ENCODE assay signal across 7 cellular contexts in the genomic region with DNA sequence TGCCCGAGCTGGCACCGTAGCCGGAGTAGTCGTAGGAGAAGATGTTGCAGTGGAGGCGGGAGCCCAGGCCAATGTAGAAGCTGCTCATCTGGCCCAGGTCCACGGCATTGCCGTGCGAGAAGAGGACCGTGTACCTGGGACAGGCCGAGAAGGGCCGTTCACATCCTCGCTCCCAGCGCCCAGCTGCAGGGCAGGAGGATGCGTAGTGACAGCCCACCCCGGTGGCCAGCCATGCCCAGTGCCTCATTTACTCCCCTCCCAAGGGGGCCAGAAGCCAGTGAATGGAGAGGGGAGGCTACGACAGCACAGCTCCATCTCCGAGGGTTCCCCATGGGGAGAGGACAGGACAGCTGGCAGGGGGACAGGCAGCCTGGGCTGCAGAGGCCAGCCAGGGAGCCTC. TPM values are rescaled to one million over a fixed set of nuclear protein-coding genes. Genes with fewer than 3 reads are reported as not detected.
DNase-seq lines count a peak whose midpoint lies in the region; TF ChIP-seq lines count a peak whose summit lies in the region.
"Not testable (repeated sequence)": the region's sequence is repeated elsewhere in the genome, so short reads cannot be mapped to it uniquely, and the experiment has no call there.

No MANE protein-coding gene starts in this region.

- peaks cover 0 to 11% of the 10 kb centered on the region in 2 donors for H3K27me3 Mint-ChIP-seq in CD8-positive, alpha-beta memory T cell
- H3K27me3 Mint-ChIP-seq in activated CD4-positive, alpha-beta memory T cell treated with anti-CD3 and anti-CD28 coated beads, Interleukin-2, amount 10 ng/mL, durations not matched to agents 7 days and 5 days; activated naive CD8-positive, alpha-beta T cell treated with anti-CD3 and anti-CD28 coated beads for 36 hours; neural crest cell (ENCODE audit: low read depth): not testable (repeated sequence)
- peaks cover 43 to 52% (median 44%) of the 10 kb centered on the region in 3 donors for H3K27me3 Mint-ChIP-seq in immature natural killer cell (ENCODE audit: low read depth in 3 of 3)

- peak overlapping the region in 4 of 8 donors; percentile 7 to 80 (median 48) for H3K27ac Mint-ChIP-seq in CD8-positive, alpha-beta memory T cell
- H3K27ac Mint-ChIP-seq in activated CD4-positive, alpha-beta memory T cell treated with anti-CD3 and anti-CD28 coated beads, Interleukin-2, amount 10 ng/mL, durations not matched to agents 7 days and 5 days = peak overlapping the region; percentile 35
- not testable (repeated sequence) for H3K27ac Mint-ChIP-seq in activated naive CD8-positive, alpha-beta T cell treated with anti-CD3 and anti-CD28 coated beads for 36 hours; neural crest cell (ENCODE audit: unreplicated experiment)
- H3K27ac Mint-ChIP-seq in immature natural killer cell = peak overlapping the region; percentile 44 to 84 (median 76)

- not testable (repeated sequence) for H3K27ac ChIP-seq in CD8-positive, alpha-beta memory T cell (ENCODE audit: low read depth, low read length)
- peak overlapping the region; percentile 37 for H3K27ac ChIP-seq in effector memory CD4-positive, alpha-beta T cell (ENCODE audit: insufficient read depth, low read length, poor library complexity, severe bottlenecking)
- H3K27ac ChIP-seq in thymus (ENCODE audit: low read depth) = peak overlapping the region; percentile 31

- WGBS in thymus = 97% methylated on average over 15 of the region's 17 CpGs

- H3K27me3 ChIP-seq in CD8-positive, alpha-beta memory T cell (ENCODE audit: insufficient read depth, low read length, poor library complexity, severe bottlenecking); effector memory CD4-positive, alpha-beta T cell (replicated peaks; ENCODE audit: control insufficient read depth, insufficient read depth, low read length, poor library complexity, severe bottlenecking); thymus (ENCODE audit: control insufficient read depth, insufficient read depth): not testable (repeated sequence)

- TF ChIP-seq CTCF in neural crest cell (conservative IDR thresholded peaks at IDR 0.05) = not testable (repeated sequence)

- H3K4me1 ChIP-seq in CD8-positive, alpha-beta memory T cell (ENCODE audit: insufficient read depth, low read length) = peaks cover 35% of the 10 kb centered on the region
- peaks cover 42% of the 10 kb centered on the region for H3K4me1 ChIP-seq in effector memory CD4-positive, alpha-beta T cell (ENCODE audit: control insufficient read depth, insufficient read depth, low read length, poor library complexity, severe bottlenecking)
- peaks cover 27% of the 10 kb centered on the region for H3K4me1 ChIP-seq in thymus (ENCODE audit: control insufficient read depth, insufficient read depth, low read length)

- CTCF ChIA-PET in CD8-positive, alpha-beta memory T cell (lab: Charles Lee); activated CD4-positive, alpha-beta memory T cell treated with anti-CD3 and anti-CD28 coated beads, Interleukin-2, amount 10 ng/mL, durations not matched to agents 7 days and 5 days (lab: Charles Lee): not testable (repeated sequence)

- not testable (repeated sequence) for H3K4me3 ChIP-seq in CD8-positive, alpha-beta memory T cell (ENCODE audit: low read length); effector memory CD4-positive, alpha-beta T cell (ENCODE audit: insufficient read depth, low read depth, low read length, poor library complexity, severe bottlenecking); thymus (ENCODE audit: low read length)

- peaks cover 35 to 54% (median 38%) of the 10 kb centered on the region in 3 donors for H3K4me1 Mint-ChIP-seq in CD8-positive, alpha-beta memory T cell
- peaks cover 35% of the 10 kb centered on the region for H3K4me1 Mint-ChIP-seq in activated CD4-positive, alpha-beta memory T cell treated with anti-CD3 and anti-CD28 coated beads, Interleukin-2, amount 10 ng/mL, durations not matched to agents 7 days and 5 days
- H3K4me1 Mint-ChIP-seq in activated naive CD8-positive, alpha-beta T cell treated with anti-CD3 and anti-CD28 coated beads for 36 hours = peaks cover 25% of the 10 kb centered on the region
- H3K4me1 Mint-ChIP-seq in immature natural killer cell = peaks cover 38 to 50% of the 10 kb centered on the region in 2 donors
- peaks cover 39% of the 10 kb centered on the region for H3K4me1 Mint-ChIP-seq in neural crest cell

- not testable (repeated sequence) for H3K9me3 Mint-ChIP-seq in CD8-positive, alpha-beta memory T cell; activated CD4-positive, alpha-beta memory T cell treated with anti-CD3 and anti-CD28 coated beads, Interleukin-2, amount 10 ng/mL, durations not matched to agents 7 days and 5 days; activated naive CD8-positive, alpha-beta T cell treated with anti-CD3 and anti-CD28 coated beads for 36 hours; immature natural killer cell; neural crest cell

- POLR2A ChIA-PET in CD8-positive, alpha-beta memory T cell (lab: Charles Lee) = interaction anchor here (0.6 kb wide), 1 partner anchor 18 kb away, joined by 7 read pairs; no protein-coding TSS in a partner anchor
- POLR2A ChIA-PET in activated CD4-positive, alpha-beta memory T cell treated with anti-CD3 and anti-CD28 coated beads, Interleukin-2, amount 10 ng/mL, durations not matched to agents 7 days and 5 days (lab: Charles Lee) = not testable (repeated sequence)

- peak overlapping the region in 5 of 7 donors; percentile 12 to 73 (median 38) for H3K4me3 Mint-ChIP-seq in CD8-positive, alpha-beta memory T cell
- H3K4me3 Mint-ChIP-seq in activated CD4-positive, alpha-beta memory T cell treated with anti-CD3 and anti-CD28 coated beads, Interleukin-2, amount 10 ng/mL, durations not matched to agents 7 days and 5 days = not testable (repeated sequence)
- peak overlapping the region; percentile 29 for H3K4me3 Mint-ChIP-seq in activated naive CD8-positive, alpha-beta T cell treated with anti-CD3 and anti-CD28 coated beads for 36 hours
- peak overlapping the region; percentile 35 to 66 (median 57) for H3K4me3 Mint-ChIP-seq in immature natural killer cell
- peak overlapping the region; percentile 19 for H3K4me3 Mint-ChIP-seq in neural crest cell

- H3K9me3 ChIP-seq in CD8-positive, alpha-beta memory T cell (ENCODE audit: low read length); effector memory CD4-positive, alpha-beta T cell (ENCODE audit: control insufficient read depth, low read length); thymus (ENCODE audit: control insufficient read depth): not testable (repeated sequence)

- not testable (repeated sequence) for DNase-seq in CD8-positive, alpha-beta memory T cell; activated CD4-positive, alpha-beta memory T cell treated with anti-CD3 and anti-CD28 coated beads, Interleukin-2, amount 10 ng/mL, durations not matched to agents 7 days and 5 days; activated naive CD8-positive, alpha-beta T cell treated with anti-CD3 and anti-CD28 coated beads for 36 hours; effector memory CD4-positive, alpha-beta T cell; immature natural killer cell; neural crest cell (ENCODE audit: low read depth, low spot score)

- H3K36me3 Mint-ChIP-seq in CD8-positive, alpha-beta memory T cell = peaks cover 3 to 55% (median 6%) of the 10 kb centered on the region in 3 donors
- H3K36me3 Mint-ChIP-seq in activated CD4-positive, alpha-beta memory T cell treated with anti-CD3 and anti-CD28 coated beads, Interleukin-2, amount 10 ng/mL, durations not matched to agents 7 days and 5 days (ENCODE audit: low read depth) = peaks cover 47% of the 10 kb centered on the region
- peaks cover 28% of the 10 kb centered on the region for H3K36me3 Mint-ChIP-seq in activated naive CD8-positive, alpha-beta T cell treated with anti-CD3 and anti-CD28 coated beads for 36 hours
- H3K36me3 Mint-ChIP-seq in immature natural killer cell = peaks cover 18 to 23% (median 21%) of the 10 kb centered on the region in 3 donors
- H3K36me3 Mint-ChIP-seq in neural crest cell (ENCODE audit: low read depth) = not testable (repeated sequence)

- H3K36me3 ChIP-seq in CD8-positive, alpha-beta memory T cell (ENCODE audit: insufficient read depth, low read length) = not testable (repeated sequence)
- H3K36me3 ChIP-seq in effector memory CD4-positive, alpha-beta T cell (ENCODE audit: control insufficient read depth, insufficient read depth, low read length) = peaks cover 11% of the 10 kb centered on the region
- H3K36me3 ChIP-seq in thymus (ENCODE audit: control insufficient read depth, insufficient read depth) = peaks cover 13% of the 10 kb centered on the region

RNA-seq across cellular contexts. Expression of a gene that starts 5.3 kb away (rescaled TPM):
- total RNA-seq in CD8-positive, alpha-beta memory T cell = 100 to 1,000 TPM; 105 to 114 TPM
- 252 TPM for polyA plus RNA-seq in CD8-positive, alpha-beta memory T cell
- total RNA-seq in activated CD4-positive, alpha-beta memory T cell treated with anti-CD3 and anti-CD28 coated beads, Interleukin-2, amount 10 ng/mL, durations not matched to agents 7 days and 5 days = 100 to 1,000 TPM; 255 to 259 TPM
- total RNA-seq in activated naive CD8-positive, alpha-beta T cell treated with anti-CD3 and anti-CD28 coated beads for 36 hours = 100 to 1,000 TPM in 1 of 2 experiments, 10 to 100 TPM in 1; 98.7 to 106 TPM
- 100 to 1,000 TPM; 652 to 783 (median 741) TPM for polyA plus RNA-seq in immature natural killer cell
- 73.9 and 74.1 TPM in 2 replicates for total RNA-seq in neural crest cell
- polyA plus RNA-seq in thymus = 90.4 TPM

RNA-seq across cellular contexts. Expression of a gene that starts 16.6 kb away (rescaled TPM):
- 10 to 100 TPM; 42.8 to 43.1 TPM for total RNA-seq in CD8-positive, alpha-beta memory T cell
- 0.92 TPM for polyA plus RNA-seq in CD8-positive, alpha-beta memory T cell
- total RNA-seq in activated CD4-positive, alpha-beta memory T cell treated with anti-CD3 and anti-CD28 coated beads, Interleukin-2, amount 10 ng/mL, durations not matched to agents 7 days and 5 days = 10 to 100 TPM; 24.6 to 25.7 TPM
- 10 to 100 TPM; 37.9 to 39.0 TPM for total RNA-seq in activated naive CD8-positive, alpha-beta T cell treated with anti-CD3 and anti-CD28 coated beads for 36 hours
- polyA plus RNA-seq in immature natural killer cell (under 1 TPM; 0.12 to 0.55 (median 0.49) TPM), thymus (8.4 TPM)
- total RNA-seq in neural crest cell = 18.9 and 20.7 TPM in 2 replicates

RNA-seq across cellular contexts. Expression of a gene that starts 25.2 kb away (rescaled TPM):
- total RNA-seq in CD8-positive, alpha-beta memory T cell = 1 to 10 TPM; 6.3 to 6.6 TPM
- 4.6 TPM for polyA plus RNA-seq in CD8-positive, alpha-beta memory T cell
- total RNA-seq in activated CD4-positive, alpha-beta memory T cell treated with anti-CD3 and anti-CD28 coated beads, Interleukin-2, amount 10 ng/mL, durations not matched to agents 7 days and 5 days = 10 to 100 TPM; 13.3 to 15.5 TPM
- 1 to 10 TPM; 5.7 to 5.9 TPM for total RNA-seq in activated naive CD8-positive, alpha-beta T cell treated with anti-CD3 and anti-CD28 coated beads for 36 hours
- polyA plus RNA-seq in immature natural killer cell (10 to 100 TPM in 1 of 3 donors, 1 to 10 TPM in 2; 2.1 to 10.0 (median 4.3) TPM), thymus (4.5 TPM)
- 13.7 and 14.1 TPM in 2 replicates for total RNA-seq in neural crest cell

RNA-seq across cellular contexts. Expression of a gene that starts 25.2 kb away (rescaled TPM):
- total RNA-seq in CD8-positive, alpha-beta memory T cell = 10 to 100 TPM; 38.6 to 40.6 TPM
- 16.3 TPM for polyA plus RNA-seq in CD8-positive, alpha-beta memory T cell
- 10 to 100 TPM; 36.5 to 39.7 TPM for total RNA-seq in activated CD4-positive, alpha-beta memory T cell treated with anti-CD3 and anti-CD28 coated beads, Interleukin-2, amount 10 ng/mL, durations not matched to agents 7 days and 5 days
- 10 to 100 TPM; 31.0 to 35.0 TPM for total RNA-seq in activated naive CD8-positive, alpha-beta T cell treated with anti-CD3 and anti-CD28 coated beads for 36 hours
- 10 to 100 TPM in 2 of 3 donors, 1 to 10 TPM in 1; 7.6 to 31.9 (median 22.6) TPM for polyA plus RNA-seq in immature natural killer cell
- total RNA-seq in neural crest cell = 71.2 and 79.9 TPM in 2 replicates
- polyA plus RNA-seq in thymus = 21.9 TPM

RNA-seq across cellular contexts. Expression of a gene that starts 31.7 kb away (rescaled TPM):
- total RNA-seq in CD8-positive, alpha-beta memory T cell = 10 to 100 TPM; 61.0 to 63.7 TPM
- polyA plus RNA-seq in CD8-positive, alpha-beta memory T cell = 8.7 TPM
- total RNA-seq in activated CD4-positive, alpha-beta memory T cell treated with anti-CD3 and anti-CD28 coated beads, Interleukin-2, amount 10 ng/mL, durations not matched to agents 7 days and 5 days = 10 to 100 TPM; 46.5 to 47.5 TPM
- total RNA-seq in activated naive CD8-positive, alpha-beta T cell treated with anti-CD3 and anti-CD28 coated beads for 36 hours = 10 to 100 TPM; 53.1 to 54.2 TPM
- 10 to 100 TPM in 1 of 3 donors, 1 to 10 TPM in 1, under 1 TPM in 1; 0.63 to 13.0 (median 4.5) TPM for polyA plus RNA-seq in immature natural killer cell
- 40.8 and 45.3 TPM in 2 replicates for total RNA-seq in neural crest cell
- 28.7 TPM for polyA plus RNA-seq in thymus
